Comparison of ENCODE assay signal across 35 cellular contexts in genomic region chr5:35252963-35253362, GRCh38. TPM values are rescaled to one million over a fixed set of nuclear protein-coding genes. Genes with fewer than 3 reads are reported as not detected.
"Had no signal": no experiment of that assay in that cellular context is flagged by ENCODE, and none has a peak within 500 bp of the region (broad histone marks: within the 10 kb centered on the region; RNA-seq: fewer than 3 reads in every experiment).

No MANE protein-coding gene starts in this region.

- H3K4me3 ChIP-seq: MG63 had no signal

- H3K27me3 ChIP-seq: MG63 had no signal

- DNase-seq: Karpas-422, Kasumi-1, MG63, MM.1S, MV-4-11, NCI-H1048, NCI-H1092, NCI-H1092 treated with DMSO at 0.1 percent for 48 hours, NCI-H1105, NCI-H1105 treated with DMSO at 0.1 percent for 48 hours, NCI-H1417, NCI-H1417 treated with DMSO at 0.1 percent for 48 hours, NCI-H1436, NCI-H1436 treated with DMSO at 0.1 percent for 48 hours, NCI-H146, NCI-H1694, NCI-H1694 treated with DMSO at 0.1 percent for 48 hours, NCI-H187, NCI-H187 treated with DMSO at 0.1 percent for 48 hours, NCI-H1930, NCI-H2029, NCI-H2029 treated with DMSO at 0.1 percent for 48 hours, NCI-H2081, NCI-H2081 treated with DMSO at 0.1 percent for 48 hours, NCI-H2107, NCI-H2171, NCI-H2171 treated with DMSO at 0.1 percent for 48 hours, NCI-H2227 treated with DMSO at 0.1 percent for 48 hours, NCI-H226, NCI-H345, NCI-H446, NCI-H446 treated with DMSO at 0.1 percent for 48 hours, NCI-H510A, NCI-H510A treated with DMSO at 0.1 percent for 48 hours had no signal

- H3K36me3 ChIP-seq: MG63 had no signal

RNA-seq across cellular contexts. Expression of gene PRLR, which starts 22.7 kb away (rescaled TPM):
- total RNA-seq: NCI-H460 had no signal
